ENCODE assay signal across 31 cellular contexts in genomic region chr1:53834776-53835175, GRCh38. TPM values are rescaled to one million over a fixed set of nuclear protein-coding genes. Genes with fewer than 3 reads are reported as not detected.
"Had no signal": no experiment of that assay in that cellular context is flagged by ENCODE, and none has a peak within 500 bp of the region (broad histone marks: within the 10 kb centered on the region; RNA-seq: fewer than 3 reads in every experiment).

No MANE protein-coding gene starts in this region.

- H3K4me1 ChIP-seq: foreskin keratinocyte, parathyroid adenoma had no signal

- H2AFZ ChIP-seq: parathyroid adenoma had no signal

- H3K36me3 ChIP-seq: lower lobe of right lung had no signal

- H3K9ac ChIP-seq: parathyroid adenoma had no signal

- ATAC-seq: activated naive CD4-positive, alpha-beta T cell treated with anti-CD3 and anti-CD28 coated beads, Interleukin-2, amount 50 U/mL, for 72 hours; activated T-helper 17 cell treated with anti-CD3 and anti-CD28 coated beads, Interleukin-2, amount 50 U/mL, for 72 hours; foreskin keratinocyte; lower lobe of right lung; mucosa of descending colon; right cardiac atrium; stimulated activated naive CD8-positive, alpha-beta T cell treated with anti-CD3 and anti-CD28 coated beads, Interleukin-15, Interleukin-2, amounts not matched to agents 100 U/mL and 50 U/mL, for 24 hours; upper lobe of right lung had no signal

- H3K4me3 Mint-ChIP-seq: activated T-helper 17 cell treated with anti-CD3 and anti-CD28 coated beads, Interleukin-2, amount 50 U/mL, for 72 hours; dendritic cell treated with granulocyte-macrophage colony-stimulating factor and Interleukin-4, amounts not matched to agents 40 ng/mL and 50 ng/mL, for 4 days; nephron progenitor cell had no signal

- H3K79me2 ChIP-seq: parathyroid adenoma had no signal

- H3K27me3 ChIP-seq: foreskin keratinocyte, upper lobe of right lung had no signal

- H3K9me3 Mint-ChIP-seq: activated naive CD4-positive, alpha-beta T cell treated with anti-CD3 and anti-CD28 coated beads, Interleukin-2, amount 50 U/mL, for 72 hours; activated T-cell treated with anti-CD3 and anti-CD28 coated beads, Interleukin-2, amount 50 U/mL, for 24 hours; activated T-helper 17 cell treated with anti-CD3 and anti-CD28 coated beads, Interleukin-2, amount 50 U/mL, for 72 hours; dendritic cell treated with granulocyte-macrophage colony-stimulating factor and Interleukin-4, amounts not matched to agents 40 ng/mL and 50 ng/mL, for 4 days had no signal

- H3K27ac ChIP-seq: foreskin keratinocyte, lower lobe of right lung, parathyroid adenoma, upper lobe of right lung, WERI-Rb-1 had no signal

- H3K4me3 ChIP-seq: lower lobe of right lung, mucosa of descending colon, upper lobe of right lung had no signal

- H3K27ac Mint-ChIP-seq: activated naive CD4-positive, alpha-beta T cell treated with anti-CD3 and anti-CD28 coated beads, Interleukin-2, amount 50 U/mL, for 72 hours; activated T-cell treated with anti-CD3 and anti-CD28 coated beads, Interleukin-2, amount 50 U/mL, for 24 hours; activated T-helper 17 cell treated with anti-CD3 and anti-CD28 coated beads, Interleukin-2, amount 50 U/mL, for 72 hours; brain; dendritic cell treated with granulocyte-macrophage colony-stimulating factor and Interleukin-4, amounts not matched to agents 40 ng/mL and 50 ng/mL, for 4 days; nephron progenitor cell had no signal

- H3K27me3 Mint-ChIP-seq: activated T-cell treated with anti-CD3 and anti-CD28 coated beads, Interleukin-2, amount 50 U/mL, for 24 hours; activated T-helper 17 cell treated with anti-CD3 and anti-CD28 coated beads, Interleukin-2, amount 50 U/mL, for 72 hours; dendritic cell treated with granulocyte-macrophage colony-stimulating factor and Interleukin-4, amounts not matched to agents 40 ng/mL and 50 ng/mL, for 4 days had no signal

- H3K9me3 ChIP-seq: lower lobe of right lung, mucosa of descending colon, upper lobe of right lung had no signal

- DNase-seq: activated CD4-positive, alpha-beta T cell treated with anti-CD3 and anti-CD28 coated beads for 1 hour; activated CD4-positive, alpha-beta T cell treated with anti-CD3 and anti-CD28 coated beads, Interleukin-2, amount 50 U/mL, for 4 hours; activated CD8-positive, alpha-beta memory T cell treated with anti-CD3 and anti-CD28 coated beads for 24 hours; activated CD8-positive, alpha-beta memory T cell treated with anti-CD3 and anti-CD28 coated beads, Interleukin-2, amount 50 U/mL, for 4 hours; activated T-cell treated with anti-CD3 and anti-CD28 coated beads, Interleukin-2, amount 50 U/mL, for 24 hours; aorta; effector CD8-positive, alpha-beta T cell; erythroblast; foreskin keratinocyte; kidney; lower lobe of right lung; mesendoderm; mucosa of descending colon; nephron progenitor cell; nucleus accumbens; right cardiac atrium; stimulated activated CD4-positive, alpha-beta T cell treated with anti-CD3 and anti-CD28 coated beads, Interleukin-12 subunit alpha, Interleukin-12 subunit beta, amount 100 ng/mL, for 4 hours; stimulated activated CD4-positive, alpha-beta T cell treated with anti-CD3 and anti-CD28 coated beads, Interleukin-4, amount 100 ng/mL, for 4 hours; stimulated activated naive CD8-positive, alpha-beta T cell treated with anti-CD3 and anti-CD28 coated beads, Interleukin-15, Interleukin-2, amounts not matched to agents 100 U/mL and 50 U/mL, for 24 hours; upper lobe of right lung; WERI-Rb-1 had no signal

RNA-seq across cellular contexts. Expression of gene DIO1, which starts 59.2 kb away (rescaled TPM):
- total RNA-seq: activated naive CD4-positive, alpha-beta T cell treated with anti-CD3 and anti-CD28 coated beads, Interleukin-2, amount 50 U/mL, for 72 hours; activated T-helper 17 cell treated with anti-CD3 and anti-CD28 coated beads, Interleukin-2, amount 50 U/mL, for 72 hours; aorta; cardiac septum; foreskin keratinocyte; lower lobe of right lung; mucosa of descending colon; pulmonary artery endothelial cell; right cardiac atrium; skeletal muscle tissue; subcutaneous adipose tissue; upper lobe of right lung had no signal
- polyA plus RNA-seq: adipose tissue, aorta, foreskin keratinocyte, right cardiac atrium had no signal
